In the genomic region with DNA sequence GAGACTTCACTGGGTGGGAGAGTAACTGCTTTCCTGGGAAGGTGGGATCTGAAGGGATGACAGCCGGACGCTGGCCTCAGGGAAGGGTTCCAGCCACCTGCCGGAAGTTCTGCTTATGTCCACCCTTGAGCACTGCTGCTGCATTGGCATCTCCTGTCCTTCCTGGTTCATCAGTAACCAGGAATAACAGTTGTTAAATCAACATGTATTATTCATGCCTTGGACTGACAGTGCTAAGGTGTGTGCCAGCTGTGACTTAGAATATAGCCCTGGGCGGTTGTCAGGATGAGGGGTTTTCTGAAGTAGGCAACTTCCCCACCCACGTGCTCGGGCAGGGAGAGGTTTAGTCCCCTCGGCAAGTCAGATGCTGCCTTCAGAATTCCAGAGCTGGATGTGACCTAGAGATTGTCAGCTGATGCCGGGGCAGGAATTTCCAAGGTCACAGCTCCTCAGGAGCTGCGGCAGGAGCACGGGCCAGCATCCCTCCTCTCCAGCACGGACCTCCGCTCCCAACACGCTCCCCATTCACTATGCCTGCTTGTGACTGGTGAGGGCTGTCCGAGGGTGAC, we compare ENCODE assay signal across 28 cellular contexts. TPM values are rescaled to one million over a fixed set of nuclear protein-coding genes. Genes with fewer than 3 reads are reported as not detected.
DNase-seq lines count a peak whose midpoint lies in the region; ATAC-seq and TF ChIP-seq lines count a peak whose summit lies in the region.
"Had no signal": no experiment of that assay in that cellular context is flagged by ENCODE, and none has a peak within 500 bp of the region (broad histone marks: within the 10 kb centered on the region; RNA-seq: fewer than 3 reads in every experiment).

No MANE protein-coding gene starts in this region.

- H3K36me3 ChIP-seq in SJCRH30 = no peaks in the 10 kb centered on the region
- no peaks in the 10 kb centered on the region for H3K36me3 ChIP-seq in trophoblast cell (ENCODE audit: control insufficient read depth in 1 of 2, insufficient read depth in 2 of 2, low read length in 2 of 2)
- H3K36me3 ChIP-seq in sigmoid colon = no peaks in the 10 kb centered on the region
- H3K36me3 ChIP-seq: gastroesophageal sphincter, ovary, Peyer's patch had no signal

- no peak for TF ChIP-seq EP300 in sigmoid colon (IDR thresholded peaks at IDR 0.05)

- no peak overlapping the region for H3K27ac ChIP-seq in SJCRH30
- H3K27ac ChIP-seq in foreskin keratinocyte = no peak overlapping the region
- H3K27ac ChIP-seq in trophoblast cell (ENCODE audit: low read depth, low read length) = no peak overlapping the region
- no peak overlapping the region for H3K27ac ChIP-seq in sigmoid colon
- H3K27ac ChIP-seq: gastroesophageal sphincter, hepatocyte, ovary, Peyer's patch had no signal

- H3K4me1 ChIP-seq in SJCRH30 = peaks cover 19% of the 10 kb centered on the region
- H3K4me1 ChIP-seq in foreskin keratinocyte = peaks cover 11% of the 10 kb centered on the region
- no peaks in the 10 kb centered on the region for H3K4me1 ChIP-seq in trophoblast cell (ENCODE audit: control insufficient read depth in 1 of 2, insufficient read depth in 2 of 2, low read length in 2 of 2)
- no peaks in the 10 kb centered on the region for H3K4me1 ChIP-seq in sigmoid colon
- H3K4me1 ChIP-seq: Peyer's patch had no signal

- H3K79me2 ChIP-seq in trophoblast cell (ENCODE audit: control insufficient read depth, insufficient read depth, low read length, poor library complexity) = no peaks in the 10 kb centered on the region
- H3K79me2 ChIP-seq: hepatocyte had no signal

- no peak overlapping the region for H4K91ac ChIP-seq in trophoblast cell (ENCODE audit: low read depth, low read length)

- no peak overlapping the region for H3K4me2 ChIP-seq in trophoblast cell (ENCODE audit: low read length)
- H3K4me2 ChIP-seq: hepatocyte had no signal

- H3K9me3 ChIP-seq in SJCRH30 (replicated peaks) (no peaks in the 10 kb centered on the region), trophoblast cell (ENCODE audit: insufficient read depth, low read depth, low read length) (no peaks in the 10 kb centered on the region), sigmoid colon (no peaks in the 10 kb centered on the region)
- H3K9me3 ChIP-seq: gastroesophageal sphincter, ovary, Peyer's patch had no signal

- peaks cover 5% of the 10 kb centered on the region; the same call in 1 of the 2 replicates for H3K27me3 ChIP-seq in SJCRH30
- H3K27me3 ChIP-seq in foreskin keratinocyte = no peaks in the 10 kb centered on the region
- no peaks in the 10 kb centered on the region for H3K27me3 ChIP-seq in trophoblast cell (ENCODE audit: insufficient read depth, low read length)
- peaks cover 0 to 25% (median 3%) of the 10 kb centered on the region in 3 donors for H3K27me3 ChIP-seq in sigmoid colon
- H3K27me3 ChIP-seq: hepatocyte, ovary, Peyer's patch had no signal

- TF ChIP-seq POLR2A in sigmoid colon (IDR thresholded peaks at IDR 0.05) = no peak

- H3K23ac ChIP-seq in trophoblast cell (ENCODE audit: low read length) = no peak overlapping the region

- no peaks in the 10 kb centered on the region for H3K79me1 ChIP-seq in trophoblast cell (ENCODE audit: low read length)

- peak; percentile 79 for ATAC-seq in foreskin keratinocyte
- ATAC-seq: gastroesophageal sphincter, sciatic nerve, T-cell had no signal

- H3K4me3 ChIP-seq in SJCRH30 (no peak overlapping the region), trophoblast cell (ENCODE audit: low read depth, low read length) (no peak overlapping the region), sigmoid colon (no peak overlapping the region)
- H3K4me3 ChIP-seq: gastroesophageal sphincter, hepatocyte, lung, ovary, Peyer's patch had no signal

- no peak overlapping the region for H2AFZ ChIP-seq in trophoblast cell (ENCODE audit: insufficient read depth, low read length, poor library complexity)
- H2AFZ ChIP-seq: hepatocyte had no signal

- no peak overlapping the region for H3K14ac ChIP-seq in trophoblast cell (ENCODE audit: low read length)

- H2BK120ac ChIP-seq in trophoblast cell (ENCODE audit: insufficient read depth, low read length, poor library complexity) = no peak overlapping the region

- no peak overlapping the region for H3K9ac ChIP-seq in trophoblast cell (ENCODE audit: low read length)

- H4K8ac ChIP-seq in trophoblast cell (ENCODE audit: low read depth, low read length) = no peak overlapping the region

- H2BK12ac ChIP-seq in trophoblast cell (ENCODE audit: low read length) = no peak overlapping the region

- no peak overlapping the region for H3K4ac ChIP-seq in trophoblast cell (ENCODE audit: low read depth, low read length)

- TF ChIP-seq CTCF in foreskin keratinocyte (conservative IDR thresholded peaks at IDR 0.05) (no peak), sigmoid colon (IDR thresholded peaks at IDR 0.05) (no peak)

- no peak overlapping the region for H4K12ac ChIP-seq in trophoblast cell (ENCODE audit: low read depth, low read length)

- WGBS in trophoblast cell (ENCODE audit: extremely low coverage, insufficient coverage, insufficient read length) = no CpG with 5 or more reads among the region's 14 CpGs
- 20 to 71% methylated on average over 14 of the region's 14 CpGs for WGBS in sigmoid colon, 2 donors

- peak; percentile 76 for DNase-seq in DMS53 (lab: John Stamatoyannopoulos, UW)
- peak; percentile 31 to 42 for DNase-seq in SJCRH30
- DNase-seq in foreskin keratinocyte = peak in 1 of 2 donors; percentile 52
- DNase-seq in trophoblast cell = peak; percentile 34 to 41
- no peak for DNase-seq in NCI-H128 (lab: John Stamatoyannopoulos, UW; ENCODE audit: unreplicated experiment)
- DNase-seq in NCI-H1436 treated with DMSO at 0.1 percent for 48 hours (lab: John Stamatoyannopoulos, UW) = no peak
- DNase-seq in ecto neural progenitor cell (ENCODE audit: low spot score) = no peak
- no peak for DNase-seq in sigmoid colon
- DNase-seq: activated CD4-positive, alpha-beta memory T cell treated with anti-CD3 and anti-CD28 coated beads for 36 hours; activated CD8-positive, alpha-beta memory T cell treated with anti-CD3 and anti-CD28 coated beads, Interleukin-2, amount 50 U/mL, for 4 hours; amygdala; IMR-90; NCI-H1092 treated with DMSO at 0.1 percent for 48 hours; NCI-H1930; NCI-H526 treated with DMSO at 0.1 percent for 48 hours; ovary; Peyer's patch; stimulated activated naive CD4-positive, alpha-beta T cell; T-cell had no signal

- H2AK5ac ChIP-seq in trophoblast cell (ENCODE audit: low read length) = no peak overlapping the region

- H3K18ac ChIP-seq in trophoblast cell (ENCODE audit: low read length) = no peak overlapping the region

- intact Hi-C loops in sigmoid colon (cut with DNase I) = no loop called here

- H2BK5ac ChIP-seq in trophoblast cell (ENCODE audit: low read depth, low read length, poor library complexity) = no peak overlapping the region

RNA-seq across cellular contexts. Expression of a gene that starts 17.9 kb away (rescaled TPM):
- total RNA-seq in SJCRH30 (2014; rRNA removed; shearing (Covaris generic)) = not detected in 2 replicates
- not detected in 2 replicates for total RNA-seq in foreskin keratinocyte
- 0.03 TPM in 1 of 2 replicates, not detected in the other for polyA plus RNA-seq in foreskin keratinocyte
- polyA plus RNA-seq in trophoblast cell (2013) = 0.06 and 0.10 TPM in 2 replicates
- total RNA-seq in sigmoid colon = not detected
- 1 to 10 TPM in 1 of 3 donors, not detected in 2; 1.3 TPM for polyA plus RNA-seq in sigmoid colon
- total RNA-seq: activated CD4-positive, alpha-beta memory T cell treated with anti-CD3 and anti-CD28 coated beads for 36 hours; activated T-helper 1 cell treated with anti-CD3 and anti-CD28 coated beads, Interleukin-12 subunit alpha, Interleukin-12 subunit beta, Interleukin-2, Interleukin-4 antibody, amounts not matched to agents 30 ng/mL and 10 ng/mL and 1 ng/mL, durations not matched to agents 14 hours and 24 hours and 36 hours; G401; IMR-90; ovary; Peyer's patch; T-cell; temporal lobe had no signal
- polyA plus RNA-seq: CD14-positive monocyte, IMR-90, neural cell had no signal

Comparison
In these comparisons a context has a peak if more than half of its experiments do, and no peak if none do; other contexts are left out.
1. DNase-seq: peak in DMS53 (single experiment), SJCRH30 (2 of 2) and trophoblast cell (2 of 2); none in NCI-H128 (single experiment), NCI-H1436 treated with DMSO at 0.1 percent for 48 hours (single experiment), ecto neural progenitor cell (single experiment) and sigmoid colon (single experiment).